In genomic region chr13:111066544-111066943, GRCh38 we compare ENCODE assay signal across 11 cellular contexts. TPM values are rescaled to one million over a fixed set of nuclear protein-coding genes. Genes with fewer than 3 reads are reported as not detected.
DNase-seq lines count a peak whose midpoint lies in the region; ATAC-seq and TF ChIP-seq lines count a peak whose summit lies in the region.
"Had no signal": no experiment of that assay in that cellular context is flagged by ENCODE, and none has a peak within 500 bp of the region (broad histone marks: within the 10 kb centered on the region; RNA-seq: fewer than 3 reads in every experiment).

No MANE protein-coding gene starts in this region.

- no peak overlapping the region for H3K27ac Mint-ChIP-seq in activated naive CD4-positive, alpha-beta T cell treated with anti-CD3 and anti-CD28 coated beads for 36 hours
- no peak overlapping the region for H3K27ac Mint-ChIP-seq in memory B cell

- peaks cover 43% of the 10 kb centered on the region for H3K27me3 Mint-ChIP-seq in activated naive CD4-positive, alpha-beta T cell treated with anti-CD3 and anti-CD28 coated beads for 36 hours (ENCODE audit: low read depth)
- H3K27me3 Mint-ChIP-seq in memory B cell: peaks cover 22% of the 10 kb centered on the region

- no peak for TF ChIP-seq POLR2A in suprapubic skin (IDR thresholded peaks at IDR 0.05)

- no peak for TF ChIP-seq EP300 in suprapubic skin (IDR thresholded peaks at IDR 0.05)

- H3K36me3 ChIP-seq in colonic mucosa: no peaks in the 10 kb centered on the region
- no peaks in the 10 kb centered on the region for H3K36me3 ChIP-seq in tibial artery
- no peaks in the 10 kb centered on the region for H3K36me3 ChIP-seq in suprapubic skin
- H3K36me3 ChIP-seq: sigmoid colon had no signal

- H3K9me3 Mint-ChIP-seq in activated naive CD4-positive, alpha-beta T cell treated with anti-CD3 and anti-CD28 coated beads for 36 hours: peaks cover 9% of the 10 kb centered on the region
- peaks cover 7% of the 10 kb centered on the region for H3K9me3 Mint-ChIP-seq in memory B cell

- TF ChIP-seq CTCF in colonic mucosa (IDR thresholded peaks at IDR 0.05): no peak
- no peak for TF ChIP-seq CTCF in tibial artery (IDR thresholded peaks at IDR 0.05)
- TF ChIP-seq CTCF in suprapubic skin (IDR thresholded peaks at IDR 0.05): no peak

- no peaks in the 10 kb centered on the region for H3K9me3 ChIP-seq in colonic mucosa
- H3K9me3 ChIP-seq in tibial artery: peaks cover 0 to 3% (median 0%) of the 10 kb centered on the region in 3 donors
- no peaks in the 10 kb centered on the region for H3K9me3 ChIP-seq in suprapubic skin

- CTCF ChIA-PET in activated naive CD4-positive, alpha-beta T cell treated with anti-CD3 and anti-CD28 coated beads for 36 hours (lab: Charles Lee): interaction anchor here (0.6 to 3.8 kb wide), 9 partner anchors 9 to 219 kb away, joined by 3 to 51 read pairs (median 8); no protein-coding TSS in a partner anchor

- H3K27me3 ChIP-seq in colonic mucosa: no peaks in the 10 kb centered on the region
- H3K27me3 ChIP-seq in tibial artery: no peaks in the 10 kb centered on the region
- peaks cover 5% of the 10 kb centered on the region for H3K27me3 ChIP-seq in suprapubic skin

- no peak overlapping the region for H3K9ac ChIP-seq in colonic mucosa (ENCODE audit: low read depth in 2 of 2, low read length in 2 of 2)

- peaks cover 4% of the 10 kb centered on the region for H3K4me1 Mint-ChIP-seq in activated naive CD4-positive, alpha-beta T cell treated with anti-CD3 and anti-CD28 coated beads for 36 hours (ENCODE audit: low read depth)
- peaks cover 13% of the 10 kb centered on the region for H3K4me1 Mint-ChIP-seq in memory B cell

- H3K4me3 ChIP-seq in colonic mucosa: peak overlapping the region; percentile 60
- H3K4me3 ChIP-seq in tibial artery: peak overlapping the region; percentile 54 to 69
- no peak overlapping the region for H3K4me3 ChIP-seq in suprapubic skin

- H3K36me3 Mint-ChIP-seq in activated naive CD4-positive, alpha-beta T cell treated with anti-CD3 and anti-CD28 coated beads for 36 hours (ENCODE audit: low read depth): no peaks in the 10 kb centered on the region
- H3K36me3 Mint-ChIP-seq in memory B cell: peaks cover 4% of the 10 kb centered on the region

- peak overlapping the region; percentile 44 for H3K4me3 Mint-ChIP-seq in activated naive CD4-positive, alpha-beta T cell treated with anti-CD3 and anti-CD28 coated beads for 36 hours
- peak overlapping the region; percentile 78 for H3K4me3 Mint-ChIP-seq in memory B cell

- H3K4me1 ChIP-seq in colonic mucosa: no peaks in the 10 kb centered on the region
- H3K4me1 ChIP-seq in tibial artery: peaks cover 0 to 7% (median 1%) of the 10 kb centered on the region in 4 donors
- peaks cover 4% of the 10 kb centered on the region for H3K4me1 ChIP-seq in suprapubic skin

- no peak overlapping the region for H3K27ac ChIP-seq in colonic mucosa
- no peak overlapping the region for H3K27ac ChIP-seq in tibial artery
- no peak overlapping the region for H3K27ac ChIP-seq in suprapubic skin

- WGBS in suprapubic skin: 73% methylated on average over 22 of the region's 22 CpGs

- intact Hi-C loops in activated naive CD4-positive, alpha-beta T cell treated with anti-CD3 and anti-CD28 coated beads for 36 hours (cut with micrococcal nuclease): loop anchor here (10.0 kb wide), 1 partner anchor 318 kb away; no protein-coding TSS in a partner anchor
- intact Hi-C loops in colonic mucosa (cut with DNase I) (loop anchor here (5.0 kb wide), 1 partner anchor 151 kb away; no protein-coding TSS in a partner anchor), tibial artery (cut with DNase I; ENCODE audit: low total_unique reads) (loop anchor here (5.0 to 10.0 kb wide), 3 partner anchors 46 to 218 kb away; no protein-coding TSS in a partner anchor)

- no peak for ATAC-seq in memory B cell (ENCODE audit: low read depth)

- DNase-seq in activated naive CD4-positive, alpha-beta T cell treated with anti-CD3 and anti-CD28 coated beads for 36 hours: no peak
- no peak for DNase-seq in activated naive CD4-positive, alpha-beta T cell treated with Interleukin-2 at 50 U/mL for 16 hours
- DNase-seq in colonic mucosa (no peak), memory B cell (ENCODE audit: low spot score in 2 of 2) (no peak), tibial artery (no peak), germinal center (ENCODE audit: low spot score) (no peak), superior temporal gyrus (ENCODE audit: extremely low spot score) (no peak), suprapubic skin (ENCODE audit: low spot score in 2 of 2) (no peak)
- DNase-seq: NCI-H2107, SIG-M5, sigmoid colon had no signal

RNA-seq across cellular contexts. Expression of gene ARHGEF7, which starts 48.6 kb away (rescaled TPM):
- total RNA-seq in activated naive CD4-positive, alpha-beta T cell treated with anti-CD3 and anti-CD28 coated beads for 36 hours: 10 to 100 TPM; 48.4 to 56.6 TPM
- total RNA-seq in colonic mucosa (10 to 100 TPM; 46.7 to 50.7 TPM), suprapubic skin (100 to 1,000 TPM in 2 of 4 donors, 10 to 100 TPM in 2; 72.1 to 210 (median 99.6) TPM)
